16 cellular contexts compared by ENCODE assay signal in the genomic region with DNA sequence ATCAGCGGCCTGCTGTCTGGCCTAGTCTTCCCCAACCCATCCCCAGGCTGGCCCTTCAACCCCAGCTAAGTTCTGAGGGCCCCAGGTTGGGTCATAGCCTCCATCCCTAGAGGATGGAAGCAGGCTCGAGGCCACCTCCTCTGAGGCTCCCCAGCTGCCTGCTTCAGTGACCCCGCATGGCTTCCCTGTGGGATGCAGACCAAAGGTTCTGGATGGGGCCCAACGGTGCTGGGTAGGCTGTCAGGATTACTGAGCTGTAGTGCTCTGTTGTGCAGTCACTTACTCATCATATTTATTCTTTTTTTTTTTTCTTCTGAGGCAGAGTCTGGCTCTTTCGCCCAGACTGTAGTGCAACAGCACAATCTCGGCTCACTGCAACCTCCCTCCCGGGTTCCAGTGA.
DNase-seq lines count a peak whose midpoint lies in the region; ATAC-seq, FAIRE-seq and TF ChIP-seq lines count a peak whose summit lies in the region.
"Had no signal": no experiment of that assay in that cellular context is flagged by ENCODE, and none has a peak within 500 bp of the region (broad histone marks: within the 10 kb centered on the region; RNA-seq: fewer than 3 reads in every experiment).

No MANE protein-coding gene starts in this region.

- TF ChIP-seq CTCF in SK-N-SH (IDR thresholded peaks at IDR 0.05) (no peak), esophagus muscularis mucosa (IDR thresholded peaks at IDR 0.05) (no peak), mesothelial cell of epicardium (IDR thresholded peaks at IDR 0.05; ENCODE audit: unreplicated experiment) (no peak)

- no peak overlapping the region for H2AFZ ChIP-seq in SK-N-SH (ENCODE audit: low read depth)

- 58% methylated on average over 5 of the region's 7 CpGs for WGBS in SK-N-SH (ENCODE audit: low lambda C conversion rate)
- 63% methylated on average over 6 of the region's 7 CpGs for WGBS in esophagus muscularis mucosa

- no peaks in the 10 kb centered on the region for H4K20me1 ChIP-seq in SK-N-SH (ENCODE audit: insufficient read depth)

- ATAC-seq in stimulated activated effector memory CD8-positive, alpha-beta T cell treated with anti-CD3 and anti-CD28 coated beads, Interleukin-12 subunit alpha, Interleukin-12 subunit beta, amount 100 ng/mL, for 72 hours = no peak
- ATAC-seq in GM18505 (IDR thresholded peaks at IDR 0.05; ENCODE audit: unreplicated experiment) = no peak
- ATAC-seq: effector memory CD8-positive, alpha-beta T cell; left lobe of liver; Panc1 had no signal

- no peak overlapping the region for H3K4me3 Mint-ChIP-seq in stimulated activated effector memory CD8-positive, alpha-beta T cell treated with anti-CD3 and anti-CD28 coated beads, Interleukin-12 subunit alpha, Interleukin-12 subunit beta, amount 100 ng/mL, for 72 hours
- no peak overlapping the region for H3K4me3 Mint-ChIP-seq in mesothelial cell of epicardium
- H3K4me3 Mint-ChIP-seq: activated CD4-positive, alpha-beta T cell treated with anti-CD3 and anti-CD28 coated beads, Interleukin-2, amount 10 ng/mL, durations not matched to agents 24 days and 14 days; effector memory CD8-positive, alpha-beta T cell; IgD-negative memory B cell; T-helper 1 cell treated with Interleukin-12 subunit alpha and Interleukin-12 subunit beta and Interleukin-4 antibody, amounts not matched to agents 30 μg/mL and 1 μg/mL, for 36 hours had no signal

- no peaks in the 10 kb centered on the region for H3K9me3 ChIP-seq in SK-N-SH
- no peaks in the 10 kb centered on the region for H3K9me3 ChIP-seq in esophagus muscularis mucosa
- H3K9me3 ChIP-seq: ascending aorta had no signal

- peaks cover 4% of the 10 kb centered on the region for H3K36me3 Mint-ChIP-seq in stimulated activated effector memory CD8-positive, alpha-beta T cell treated with anti-CD3 and anti-CD28 coated beads, Interleukin-12 subunit alpha, Interleukin-12 subunit beta, amount 100 ng/mL, for 72 hours
- no peaks in the 10 kb centered on the region for H3K36me3 Mint-ChIP-seq in mesothelial cell of epicardium
- H3K36me3 Mint-ChIP-seq: IgD-negative memory B cell had no signal

- POLR2A ChIA-PET in SK-N-SH (lab: Yijun Ruan, JAX) = interaction anchor here (1.1 to 3.9 kb wide), 5 partner anchors 17 to 91 kb away, joined by 3 to 20 read pairs (median 4); no protein-coding TSS in a partner anchor

- DNase-seq in SK-N-SH (no peak), esophagus muscularis mucosa (ENCODE audit: extremely low spot score) (no peak), mesothelial cell of epicardium (ENCODE audit: low spot score in 2 of 2, unreplicated experiment in 2 of 2) (no peak), NCI-H69 (lab: John Stamatoyannopoulos, UW) (no peak)
- no peak for DNase-seq in stimulated activated effector memory CD8-positive, alpha-beta T cell treated with anti-CD3 and anti-CD28 coated beads, Interleukin-12 subunit alpha, Interleukin-12 subunit beta, amount 100 ng/mL, for 72 hours (ENCODE audit: low spot score in 2 of 2)
- DNase-seq in stimulated activated CD4-positive, alpha-beta T cell treated with anti-CD3 and anti-CD28 coated beads, Interleukin-4, amount 100 ng/mL, for 1 hour = no peak
- DNase-seq: activated CD4-positive, alpha-beta T cell treated with anti-CD3 and anti-CD28 coated beads, Interleukin-2, amount 10 ng/mL, durations not matched to agents 24 days and 14 days; effector memory CD8-positive, alpha-beta T cell had no signal

- peak overlapping the region; percentile 89 to 97; a peak in 3 of 4 replicates for H3K27ac ChIP-seq in SK-N-SH (ENCODE audit: low read depth in 2 of 2, low read length in 1 of 2)
- H3K27ac ChIP-seq in esophagus muscularis mucosa (replicated peaks in 1 of 4) = peak overlapping the region in 3 of 4 donors; percentile 24 to 59 (median 44)

- peaks cover 23 to 50% of the 10 kb centered on the region in 2 experiments for H3K4me1 ChIP-seq in SK-N-SH (ENCODE audit: control insufficient read depth in 1 of 2, insufficient read depth in 2 of 2, low read depth in 1 of 2, low read length in 1 of 2)
- peaks cover 24 to 37% (median 34%) of the 10 kb centered on the region in 4 donors for H3K4me1 ChIP-seq in esophagus muscularis mucosa

- intact Hi-C loops in esophagus muscularis mucosa (cut with DNase I) = no loop called here

- no peaks in the 10 kb centered on the region for H3K27me3 ChIP-seq in SK-N-SH (ENCODE audit: insufficient read depth)
- no peaks in the 10 kb centered on the region for H3K27me3 ChIP-seq in esophagus muscularis mucosa
- H3K27me3 ChIP-seq: ascending aorta had no signal

- TF ChIP-seq RAD21 in SK-N-SH (IDR thresholded peaks at IDR 0.05; ENCODE audit: low read length) = no peak

- H3K36me3 ChIP-seq in SK-N-SH (replicated peaks in 1 of 2; ENCODE audit: control insufficient read depth in 1 of 2, insufficient read depth in 2 of 2, low read length in 1 of 2) (no peaks in the 10 kb centered on the region), esophagus muscularis mucosa (no peaks in the 10 kb centered on the region)
- H3K36me3 ChIP-seq: ascending aorta had no signal

- CTCF ChIA-PET in SK-N-SH (lab: Yijun Ruan, JAX) = interaction anchor here (0.7 to 12.2 kb wide), 8 partner anchors 11 to 117 kb away, joined by 3 to 133 read pairs (median 7); no protein-coding TSS in a partner anchor

- FAIRE-seq in islet of Langerhans (lab: Jason Lieb, UNC) = peak; percentile 9
- FAIRE-seq: GM19239 had no signal

- H3K27me3 Mint-ChIP-seq in mesothelial cell of epicardium (ENCODE audit: low read depth) = no peaks in the 10 kb centered on the region
- H3K27me3 Mint-ChIP-seq: activated CD4-positive, alpha-beta T cell treated with anti-CD3 and anti-CD28 coated beads, Interleukin-2, amount 10 ng/mL, durations not matched to agents 24 days and 14 days; effector memory CD8-positive, alpha-beta T cell; IgD-negative memory B cell had no signal

- TF ChIP-seq POLR2A in esophagus muscularis mucosa (IDR thresholded peaks at IDR 0.05; ENCODE audit: low read depth) (no peak), GM18505 (IDR thresholded peaks at IDR 0.05; ENCODE audit: borderline replicate concordance, extremely low read depth, insufficient read depth, insufficient read length) (no peak)

- peaks cover 12% of the 10 kb centered on the region for H3F3A ChIP-seq in SK-N-SH (replicated peaks; ENCODE audit: insufficient read depth)

- H3K9me2 ChIP-seq in SK-N-SH = no peaks in the 10 kb centered on the region

- H3K9me3 Mint-ChIP-seq in stimulated activated effector memory CD8-positive, alpha-beta T cell treated with anti-CD3 and anti-CD28 coated beads, Interleukin-12 subunit alpha, Interleukin-12 subunit beta, amount 100 ng/mL, for 72 hours = no peaks in the 10 kb centered on the region
- no peaks in the 10 kb centered on the region for H3K9me3 Mint-ChIP-seq in mesothelial cell of epicardium
- H3K9me3 Mint-ChIP-seq: activated CD4-positive, alpha-beta T cell treated with anti-CD3 and anti-CD28 coated beads, Interleukin-2, amount 10 ng/mL, durations not matched to agents 24 days and 14 days; effector memory CD8-positive, alpha-beta T cell; IgD-negative memory B cell; T-helper 1 cell treated with Interleukin-12 subunit alpha and Interleukin-12 subunit beta and Interleukin-4 antibody, amounts not matched to agents 30 μg/mL and 1 μg/mL, for 36 hours had no signal

- H3K9ac ChIP-seq in SK-N-SH = peak overlapping the region; percentile 38; the same call in 1 of the 2 replicates

- peak overlapping the region; percentile 50; the same call in 1 of the 2 replicates for H3K4me2 ChIP-seq in SK-N-SH

- no peaks in the 10 kb centered on the region for H3K79me2 ChIP-seq in SK-N-SH (ENCODE audit: insufficient read depth)

- H3K27ac Mint-ChIP-seq in stimulated activated effector memory CD8-positive, alpha-beta T cell treated with anti-CD3 and anti-CD28 coated beads, Interleukin-12 subunit alpha, Interleukin-12 subunit beta, amount 100 ng/mL, for 72 hours = peak overlapping the region; percentile 34
- H3K27ac Mint-ChIP-seq in mesothelial cell of epicardium = no peak overlapping the region
- H3K27ac Mint-ChIP-seq: activated CD4-positive, alpha-beta T cell treated with anti-CD3 and anti-CD28 coated beads, Interleukin-2, amount 10 ng/mL, durations not matched to agents 24 days and 14 days; effector memory CD8-positive, alpha-beta T cell; IgD-negative memory B cell; T-helper 1 cell treated with Interleukin-12 subunit alpha and Interleukin-12 subunit beta and Interleukin-4 antibody, amounts not matched to agents 30 μg/mL and 1 μg/mL, for 36 hours had no signal

- H3K4me3 ChIP-seq in SK-N-SH (ENCODE audit: low read depth in 2 of 2, low read length in 1 of 2) = no peak overlapping the region
- no peak overlapping the region for H3K4me3 ChIP-seq in esophagus muscularis mucosa
- H3K4me3 ChIP-seq: ascending aorta had no signal

- peaks cover 19% of the 10 kb centered on the region for H3K4me1 Mint-ChIP-seq in stimulated activated effector memory CD8-positive, alpha-beta T cell treated with anti-CD3 and anti-CD28 coated beads, Interleukin-12 subunit alpha, Interleukin-12 subunit beta, amount 100 ng/mL, for 72 hours
- H3K4me1 Mint-ChIP-seq in mesothelial cell of epicardium = peaks cover 50% of the 10 kb centered on the region
- H3K4me1 Mint-ChIP-seq: IgD-negative memory B cell had no signal

- no peak for TF ChIP-seq EP300 in SK-N-SH (IDR thresholded peaks at IDR 0.05; ENCODE audit: borderline replicate concordance in 1 of 2, low read depth in 1 of 2, low read length in 1 of 2)
- no peak for TF ChIP-seq EP300 in esophagus muscularis mucosa (IDR thresholded peaks at IDR 0.05)

TF ChIP-seq in SK-N-SH, 30 proteins besides CTCF, POLR2A, EP300 and RAD21:
- TF ChIP-seq GABPA (IDR thresholded peaks at IDR 0.05; ENCODE audit: low read depth) (no peak), JUND (IDR thresholded peaks at IDR 0.05) (no peak), RXRA (IDR thresholded peaks at IDR 0.05; ENCODE audit: borderline replicate concordance, low read depth) (no peak), GATA2 (CRISPR knock-in tag; IDR thresholded peaks at IDR 0.05) (no peak), FOSL2 (IDR thresholded peaks at IDR 0.05; ENCODE audit: borderline replicate concordance, low read depth) (no peak)
- TF ChIP-seq, protein P1, sequence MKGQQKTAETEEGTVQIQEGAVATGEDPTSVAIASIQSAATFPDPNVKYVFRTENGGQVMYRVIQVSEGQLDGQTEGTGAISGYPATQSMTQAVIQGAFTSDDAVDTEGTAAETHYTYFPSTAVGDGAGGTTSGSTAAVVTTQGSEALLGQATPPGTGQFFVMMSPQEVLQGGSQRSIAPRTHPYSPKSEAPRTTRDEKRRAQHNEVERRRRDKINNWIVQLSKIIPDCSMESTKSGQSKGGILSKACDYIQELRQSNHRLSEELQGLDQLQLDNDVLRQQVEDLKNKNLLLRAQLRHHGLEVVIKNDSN (IDR thresholded peaks at IDR 0.05; ENCODE audit: borderline replicate concordance, low read depth) = no peak
